In the genomic region with DNA sequence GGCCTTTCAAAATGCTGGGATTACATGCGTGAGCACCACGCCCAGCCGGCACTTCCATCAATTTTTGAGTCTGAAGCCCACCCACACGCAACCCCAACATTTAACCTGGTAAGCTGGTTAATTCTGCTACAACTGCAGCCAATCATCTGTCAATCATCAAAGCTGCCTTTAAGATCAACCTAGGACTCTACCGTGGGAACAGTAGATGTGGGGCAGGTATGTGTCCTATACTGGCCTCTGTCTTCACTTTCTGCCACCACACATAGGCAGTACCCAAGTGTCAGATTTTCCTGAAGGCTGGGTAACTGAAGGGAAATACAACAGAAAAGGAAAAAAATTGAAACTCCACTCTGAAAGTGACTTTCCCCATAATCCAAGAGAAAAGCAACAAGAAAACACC, we compare ENCODE assay signal across 14 cellular contexts.
"Had no signal": no experiment of that assay in that cellular context is flagged by ENCODE, and none has a peak within 500 bp of the region (broad histone marks: within the 10 kb centered on the region; RNA-seq: fewer than 3 reads in every experiment).

No MANE protein-coding gene starts in this region.

- H3K27me3 ChIP-seq: foreskin keratinocyte, sigmoid colon, suprapubic skin had no signal

- H3K9me3 ChIP-seq: mucosa of descending colon, sigmoid colon, suprapubic skin had no signal

- H3K4me1 Mint-ChIP-seq: nephron had no signal

- H3K36me3 ChIP-seq: sigmoid colon, suprapubic skin had no signal

- H3K27me3 Mint-ChIP-seq: activated naive CD4-positive, alpha-beta T cell treated with anti-CD3 and anti-CD28 coated beads, Interleukin-2, amount 50 U/mL, for 24 hours had no signal

- H3K9me3 Mint-ChIP-seq: activated CD4-positive, alpha-beta memory T cell treated with anti-CD3 and anti-CD28 coated beads, Interleukin-2, amount 10 ng/mL, durations not matched to agents 7 days and 5 days; activated naive CD4-positive, alpha-beta T cell treated with anti-CD3 and anti-CD28 coated beads, Interleukin-2, amount 50 U/mL, for 24 hours; nephron had no signal

- H3K27ac Mint-ChIP-seq: activated CD4-positive, alpha-beta memory T cell treated with anti-CD3 and anti-CD28 coated beads, Interleukin-2, amount 10 ng/mL, durations not matched to agents 7 days and 5 days; T-helper 2 cell treated with Interferon-gamma antibody and Interleukin-4, amounts not matched to agents 5 μg/mL and 100 μg/mL, for 36 hours had no signal

- H3K4me1 ChIP-seq: foreskin keratinocyte, sigmoid colon had no signal

- H3K27ac ChIP-seq: foreskin keratinocyte, sigmoid colon, suprapubic skin had no signal

- DNase-seq: activated CD4-positive, alpha-beta memory T cell treated with anti-CD3 and anti-CD28 coated beads, Interleukin-2, amount 10 ng/mL, durations not matched to agents 7 days and 5 days; activated CD8-positive, alpha-beta memory T cell treated with anti-CD3 and anti-CD28 coated beads, Interleukin-2, amount 50 U/mL, for 48 hours; aorta; foreskin keratinocyte; islet precursor cell; mucosa of descending colon; sigmoid colon; stimulated activated naive CD8-positive, alpha-beta T cell treated with anti-CD3 and anti-CD28 coated beads, Interleukin-15, Interleukin-2, amounts not matched to agents 100 U/mL and 50 U/mL, for 24 hours had no signal

- H3K4me3 Mint-ChIP-seq: activated CD4-positive, alpha-beta memory T cell treated with anti-CD3 and anti-CD28 coated beads, Interleukin-2, amount 10 ng/mL, durations not matched to agents 7 days and 5 days; activated naive CD4-positive, alpha-beta T cell treated with anti-CD3 and anti-CD28 coated beads, Interleukin-2, amount 50 U/mL, for 24 hours; nephron; T-helper 2 cell treated with Interferon-gamma antibody and Interleukin-4, amounts not matched to agents 5 μg/mL and 100 μg/mL, for 36 hours had no signal

- H3K4me3 ChIP-seq: mucosa of descending colon, sigmoid colon, suprapubic skin had no signal

- ATAC-seq: activated CD4-positive, CD25-positive, alpha-beta regulatory T cell treated with anti-CD3 and anti-CD28 coated beads, Interleukin-2, amount 50 U/mL, for 24 hours; foreskin keratinocyte; left lobe of liver; mucosa of descending colon; stimulated activated naive CD8-positive, alpha-beta T cell treated with anti-CD3 and anti-CD28 coated beads, Interleukin-15, Interleukin-2, amounts not matched to agents 100 U/mL and 50 U/mL, for 24 hours had no signal
